In the genomic region with DNA sequence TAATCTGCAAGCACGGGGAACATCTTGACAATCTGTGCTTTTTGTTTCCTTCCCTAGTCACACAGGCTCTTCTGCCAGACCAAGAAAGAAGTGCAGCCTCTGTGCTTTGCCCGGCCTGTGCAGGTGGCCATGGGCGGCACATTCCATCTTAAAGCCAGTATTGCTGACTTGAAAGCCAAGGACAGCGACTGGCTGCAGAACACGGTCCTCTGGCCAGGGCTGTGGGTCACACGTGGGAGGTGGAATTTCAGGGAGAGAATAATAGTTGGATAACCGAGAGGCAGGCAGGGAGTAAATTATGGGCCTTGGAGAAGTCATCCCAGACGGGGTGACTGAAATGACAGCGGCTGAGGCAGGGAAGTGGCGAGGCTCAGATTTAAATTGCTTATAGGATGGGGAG, we compare ENCODE assay signal across 18 cellular contexts. TPM values are rescaled to one million over a fixed set of nuclear protein-coding genes. Genes with fewer than 3 reads are reported as not detected.
DNase-seq lines count a peak whose midpoint lies in the region; ATAC-seq and TF ChIP-seq lines count a peak whose summit lies in the region.
"Had no signal": no experiment of that assay in that cellular context is flagged by ENCODE, and none has a peak within 500 bp of the region (broad histone marks: within the 10 kb centered on the region; RNA-seq: fewer than 3 reads in every experiment).

No MANE protein-coding gene starts in this region.

- H4K20me1 ChIP-seq in Karpas-422 (ENCODE audit: insufficient read depth, low read depth, low read length): no peaks in the 10 kb centered on the region

- CTCF ChIA-PET in A673 (lab: Charles Lee): no interaction called here

- H2AFZ ChIP-seq in Karpas-422 (ENCODE audit: low read length): no peak overlapping the region

- BruUV-seq in A673 (replicated peaks; lab: Mats Ljungman, UMichigan): no TSS peak

- no peaks in the 10 kb centered on the region for H3K9me2 ChIP-seq in Karpas-422 (replicated peaks; ENCODE audit: insufficient read depth, low read length)

- H3K9me3 ChIP-seq in Karpas-422 (ENCODE audit: low read length): no peaks in the 10 kb centered on the region
- H3K9me3 ChIP-seq in neutrophil: no peaks in the 10 kb centered on the region
- no peaks in the 10 kb centered on the region for H3K9me3 ChIP-seq in A673 (ENCODE audit: low read depth, low read length, poor library complexity, severe bottlenecking)

- ATAC-seq in HG03457 (IDR thresholded peaks at IDR 0.05; ENCODE audit: unreplicated experiment): no peak
- ATAC-seq: HCT116 had no signal

- H3K4me1 ChIP-seq in Karpas-422 (ENCODE audit: low read length): peaks cover 47% of the 10 kb centered on the region
- peaks cover 10 to 13% of the 10 kb centered on the region in 2 experiments for H3K4me1 ChIP-seq in neutrophil (ENCODE audit: control insufficient read depth in 1 of 2, insufficient read depth in 1 of 2, low read depth in 1 of 2, low read length in 1 of 2)
- no peaks in the 10 kb centered on the region for H3K4me1 ChIP-seq in A673 (ENCODE audit: insufficient read depth, low read length, poor library complexity, severe bottlenecking)

- intact Hi-C loops in dorsolateral prefrontal cortex (cut with DNase I): no loop called here
- intact Hi-C loops in A673 (cut with micrococcal nuclease; ENCODE audit: unreplicated experiment): no loop called here

- no peaks in the 10 kb centered on the region for H3K36me3 ChIP-seq in Karpas-422 (ENCODE audit: insufficient read depth, low read length)
- H3K36me3 ChIP-seq in neutrophil: no peaks in the 10 kb centered on the region
- H3K36me3 ChIP-seq in A673 (ENCODE audit: insufficient read depth, low read length, poor library complexity, severe bottlenecking): peaks cover 20% of the 10 kb centered on the region

- no peak overlapping the region for H3K4me3 ChIP-seq in Karpas-422 (ENCODE audit: low read length)
- no peak overlapping the region for H3K4me3 ChIP-seq in dorsolateral prefrontal cortex
- H3K4me3 ChIP-seq in neutrophil (ENCODE audit: low read depth in 1 of 2, low read length in 1 of 2): no peak overlapping the region
- no peak overlapping the region for H3K4me3 ChIP-seq in A673 (ENCODE audit: low read depth, low read length, poor library complexity, severe bottlenecking)

- peaks cover 6% of the 10 kb centered on the region; the same call in 1 of the 2 replicates for H3K79me2 ChIP-seq in Karpas-422 (ENCODE audit: low read length)

- no peak for DNase-seq in Karpas-422
- DNase-seq in dorsolateral prefrontal cortex: no peak
- peak in 1 of 49 donors; percentile 19 for DNase-seq in substantia nigra (lab: John Stamatoyannopoulos, UW)
- no peak for DNase-seq in NCI-H2081 treated with DMSO at 0.1 percent for 48 hours (lab: John Stamatoyannopoulos, UW)
- no peak for DNase-seq in A673 (ENCODE audit: low spot score)
- no peak for DNase-seq in A172 (ENCODE audit: low spot score)
- DNase-seq: AML-193; CD4-positive, alpha-beta T cell; DMS79 treated with DMSO at 0.1 percent for 48 hours; GF-D8; GOT3; H7; HFFc6 had no signal

- H3K4me2 ChIP-seq in Karpas-422 (ENCODE audit: low read depth, low read length, poor library complexity, severe bottlenecking): no peak overlapping the region

- H3K27me3 ChIP-seq in Karpas-422 (ENCODE audit: low read length): no peaks in the 10 kb centered on the region
- H3K27me3 ChIP-seq in dorsolateral prefrontal cortex: no peaks in the 10 kb centered on the region
- no peaks in the 10 kb centered on the region for H3K27me3 ChIP-seq in neutrophil
- H3K27me3 ChIP-seq in A673 (replicated peaks; ENCODE audit: insufficient read depth, low read depth, low read length, poor library complexity): no peaks in the 10 kb centered on the region

- H3K27ac ChIP-seq in Karpas-422 (ENCODE audit: low read length): peak overlapping the region; percentile 84
- H3K27ac ChIP-seq in dorsolateral prefrontal cortex: peak overlapping the region in 47 of 59 donors; percentile 1 to 92 (median 65)
- peak overlapping the region; percentile 67 for H3K27ac ChIP-seq in neutrophil
- H3K27ac ChIP-seq in substantia nigra (ENCODE audit: low read depth, low read length, poor library complexity, severe bottlenecking): peak overlapping the region; percentile 77
- no peak overlapping the region for H3K27ac ChIP-seq in A673 (ENCODE audit: low read depth, low read length, poor library complexity, severe bottlenecking)
- H3K27ac ChIP-seq: C4-2B, HL-60 had no signal

- TF ChIP-seq CTCF in dorsolateral prefrontal cortex (IDR thresholded peaks at IDR 0.05 in 54 of 56, conservative IDR thresholded peaks at IDR 0.05 in 2 of 56; ENCODE audit: low read depth in 1 of 56, partially characterized antibody in 56 of 56): no peak
- TF ChIP-seq CTCF in neutrophil (IDR thresholded peaks at IDR 0.05): no peak
- no peak for TF ChIP-seq CTCF in A673 (conservative IDR thresholded peaks at IDR 0.05; ENCODE audit: low read depth, low read length)

- no peak overlapping the region for H3K9ac ChIP-seq in Karpas-422 (ENCODE audit: low read length)

- POLR2A ChIA-PET in A673 (lab: Charles Lee; ENCODE audit: low non-redundant PET): no interaction called here

RNA-seq across cellular contexts. Expression of a gene that starts 24.9 kb away (rescaled TPM):
- total RNA-seq in Karpas-422 (2014; rRNA removed; shearing (Covaris generic); ENCODE audit: low replicate concordance): 15.2 and 16.0 TPM in 2 replicates
- total RNA-seq in dorsolateral prefrontal cortex (10 to 100 TPM; 19.3 to 93.3 (median 34.4) TPM), A673 (2021) (22.4 and 24.0 TPM in 2 replicates)
- total RNA-seq in A172 (2014; rRNA removed; shearing (Covaris generic)): 7.4 and 9.0 TPM in 2 replicates

RNA-seq across cellular contexts. Expression of a gene that starts 39.4 kb away (rescaled TPM):
- total RNA-seq in Karpas-422 (2014; rRNA removed; shearing (Covaris generic); ENCODE audit: low replicate concordance): 0.83 and 1.2 TPM in 2 replicates
- total RNA-seq in dorsolateral prefrontal cortex (100 to 1,000 TPM in 21 of 120 experiments, 10 to 100 TPM in 99; 23.7 to 133 (median 83.8) TPM), A673 (2021) (23.6 and 26.9 TPM in 2 replicates)
- 42.3 and 45.8 TPM in 2 replicates for total RNA-seq in A172 (2014; rRNA removed; shearing (Covaris generic))

Comparison
In these comparisons a context has a peak if more than half of its experiments do, and no peak if none do; other contexts are left out.
1. RNA of a gene that starts 39.4 kb away (total RNA-seq): 23.7 to 133 TPM in dorsolateral prefrontal cortex, 42.3 to 45.8 TPM in A172 and 23.6 to 26.9 TPM in A673; 0.83 to 1.2 TPM in Karpas-422; every median in the first group is over 10 times any median in the second.